In the genomic region with DNA sequence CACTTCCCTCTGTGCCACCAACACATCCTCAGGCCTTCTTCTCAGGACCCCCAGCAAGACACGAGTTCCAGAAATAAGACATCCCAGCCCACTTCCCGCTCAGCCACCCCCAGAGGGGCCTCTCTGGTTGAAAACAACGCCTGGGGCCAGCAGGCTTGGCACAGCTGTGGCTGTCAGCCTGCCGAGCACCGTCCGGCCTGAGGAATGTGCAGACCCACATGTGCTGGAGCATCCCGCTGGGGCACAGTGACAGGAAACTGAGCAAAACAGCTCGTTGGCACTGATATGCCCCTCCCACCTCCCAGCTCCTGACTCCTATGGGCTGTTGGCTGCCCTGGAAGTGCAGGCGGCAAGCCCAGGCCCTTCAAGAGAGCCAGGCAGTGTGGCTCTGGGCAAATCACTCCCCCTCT, we compare ENCODE assay signal across 8 cellular contexts. TPM values are rescaled to one million over a fixed set of nuclear protein-coding genes. Genes with fewer than 3 reads are reported as not detected.
A peak's percentile ranks its signal among the peaks of the same experiment; 100 is the strongest.
DNase-seq lines count a peak whose midpoint lies in the region; ATAC-seq and TF ChIP-seq lines count a peak whose summit lies in the region.

No MANE protein-coding gene starts in this region.

- TF ChIP-seq POLR2A in IMR-90 (IDR thresholded peaks at IDR 0.05; ENCODE audit: low read depth, low read length) (no peak), adrenal gland (IDR thresholded peaks at IDR 0.05) (peak in 1 of 2 donors; percentile 32)

- no peak overlapping the region for H3K27ac ChIP-seq in CD4-positive, alpha-beta T cell (ENCODE audit: low read depth, low read length)
- H3K27ac ChIP-seq in IMR-90 (ENCODE audit: insufficient read depth, low read length) (no peak overlapping the region), adrenal gland (peak overlapping the region in 4 of 5 donors; percentile 79 to 89 (median 84)), smooth muscle cell (ENCODE audit: low read depth) (no peak overlapping the region), PC-9 (no peak overlapping the region)

- peaks cover 78% of the 10 kb centered on the region for H3K4me1 Mint-ChIP-seq in CD4-positive, alpha-beta T cell (ENCODE audit: low read depth)

- H3K4me1 ChIP-seq in IMR-90 (ENCODE audit: control insufficient read depth, insufficient read depth, low read length) (peaks cover 30% of the 10 kb centered on the region), adrenal gland (replicated peaks in 1 of 2) (peaks cover 26 to 77% of the 10 kb centered on the region in 2 donors), smooth muscle cell (ENCODE audit: low read depth) (peaks cover 22% of the 10 kb centered on the region), PC-9 (replicated peaks; ENCODE audit: insufficient read depth) (peaks cover 11% of the 10 kb centered on the region)

- no peaks in the 10 kb centered on the region for H3K9me3 ChIP-seq in CD4-positive, alpha-beta T cell (ENCODE audit: control insufficient read depth, low read length)
- H3K9me3 ChIP-seq in IMR-90 (ENCODE audit: control insufficient read depth, insufficient read depth, low read length) (no peaks in the 10 kb centered on the region), adrenal gland (replicated peaks in 1 of 3) (no peaks in the 10 kb centered on the region), smooth muscle cell (replicated peaks; ENCODE audit: low read depth) (no peaks in the 10 kb centered on the region), PC-9 (ENCODE audit: insufficient read depth, low read depth) (no peaks in the 10 kb centered on the region)

- no peak overlapping the region for H4K5ac ChIP-seq in IMR-90 (ENCODE audit: low read depth, low read length)

- no peaks in the 10 kb centered on the region for H3K9me2 ChIP-seq in PC-9 (ENCODE audit: insufficient read depth)

- no peak overlapping the region for H2BK5ac ChIP-seq in IMR-90 (ENCODE audit: low read depth, low read length, poor library complexity, severe bottlenecking)

- peaks cover 18% of the 10 kb centered on the region for H3F3A ChIP-seq in smooth muscle cell (ENCODE audit: low read depth)
- H3F3A ChIP-seq in PC-9 (ENCODE audit: insufficient read depth, low read depth) = peaks cover 11% of the 10 kb centered on the region; the same call in 1 of the 2 replicates

- 17% methylated on average over 1 of the region's 9 CpGs; no CpG with 5 or more reads in 1 of the 2 experiments for WGBS in IMR-90 (ENCODE audit: extremely low coverage in 2 of 2, insufficient read length in 1 of 2), 2 experiments
- WGBS in adrenal gland, 4 donors = 24 to 41% (median 33%) methylated on average over 3 to 9 of the region's 9 CpGs
- WGBS in smooth muscle cell (ENCODE audit: low lambda C conversion rate) = 29% methylated on average over 9 of the region's 9 CpGs

- H3K9me3 Mint-ChIP-seq in CD4-positive, alpha-beta T cell = no peaks in the 10 kb centered on the region

- H3K18ac ChIP-seq in IMR-90 (ENCODE audit: low read depth, low read length) = no peak overlapping the region

- intact Hi-C loops in CD4-positive, alpha-beta T cell (cut with DNase I, micrococcal nuclease) = loop anchor here (5.0 kb wide), 3 partner anchors 33 to 522 kb away; a partner anchor contains a TSS
- intact Hi-C loops in IMR-90 (cut with micrococcal nuclease) = no loop called here
- intact Hi-C loops in adrenal gland (cut with DNase I) = no loop called here
- intact Hi-C loops in PC-9 (cut with micrococcal nuclease; ENCODE audit: unreplicated experiment) = no loop called here

- POLR2A ChIA-PET in CD4-positive, alpha-beta T cell (lab: Charles Lee) = interaction anchor here (0.8 to 3.3 kb wide), 8 partner anchors 9 to 73 kb away, joined by 3 to 65 read pairs (median 10); a partner anchor contains a TSS
- POLR2A ChIA-PET in IMR-90 (lab: Charles Lee; ENCODE audit: unreplicated experiment) (no interaction called here), PC-9 (lab: Charles Lee; ENCODE audit: unreplicated experiment) (no interaction called here)

- H3K36me3 Mint-ChIP-seq in CD4-positive, alpha-beta T cell (ENCODE audit: low read depth) = peaks cover 10% of the 10 kb centered on the region

- H3K23ac ChIP-seq in IMR-90 (ENCODE audit: low read depth, low read length) = peak overlapping the region; percentile 71

- no peak for TF ChIP-seq CTCF in CD4-positive, alpha-beta T cell (IDR thresholded peaks at IDR 0.05)
- TF ChIP-seq CTCF in IMR-90 (conservative IDR thresholded peaks at IDR 0.05; ENCODE audit: low read depth, low read length) (no peak), adrenal gland (IDR thresholded peaks at IDR 0.05) (no peak), smooth muscle cell (IDR thresholded peaks at IDR 0.05; ENCODE audit: borderline replicate concordance, insufficient read depth, poor library complexity, severe bottlenecking) (no peak), PC-9 (conservative IDR thresholded peaks at IDR 0.05) (no peak)

- peak overlapping the region; percentile 60 for H3K4ac ChIP-seq in IMR-90 (ENCODE audit: low read depth, low read length)

- H3K9me1 ChIP-seq in IMR-90 (ENCODE audit: insufficient read depth, low read length) = peaks cover 22% of the 10 kb centered on the region

- H2BK120ac ChIP-seq in IMR-90 (ENCODE audit: low read depth, low read length) = peak overlapping the region; percentile 29

- dilution Hi-C loops in IMR-90 (cut with HindIII; ENCODE audit: low sequenced_read_pairs, unreplicated experiment) = no loop called here

- peak overlapping the region; percentile 47 for H2AK9ac ChIP-seq in IMR-90 (replicated peaks; ENCODE audit: low read depth, low read length, poor library complexity)

- H2BK20ac ChIP-seq in IMR-90 (ENCODE audit: low read depth, low read length) = no peak overlapping the region

- BruUV-seq in IMR-90 (replicated peaks; lab: Mats Ljungman, UMichigan) (no TSS peak), PC-9 (replicated peaks; lab: Mats Ljungman, UMichigan) (no TSS peak)

- H3K14ac ChIP-seq in IMR-90 (replicated peaks; ENCODE audit: low read depth, low read length) = peak overlapping the region; percentile 89; the same call in 1 of the 2 replicates

- TF ChIP-seq RAD21 in IMR-90 (IDR thresholded peaks at IDR 0.05; ENCODE audit: low read length) = no peak

- H4K91ac ChIP-seq in IMR-90 (ENCODE audit: insufficient read depth, low read depth, low read length) = no peak overlapping the region

- H4K8ac ChIP-seq in IMR-90 (ENCODE audit: low read depth in 2 of 2, low read length in 2 of 2) = peak overlapping the region in 1 of 2 experiments; percentile 52; a peak in 1 of 4 replicates

- CTCF ChIA-PET in CD4-positive, alpha-beta T cell (lab: Charles Lee) = interaction anchor here (1.0 to 3.2 kb wide), 8 partner anchors 11 to 73 kb away, joined by 3 to 20 read pairs (median 5); no protein-coding TSS in a partner anchor
- CTCF ChIA-PET in IMR-90 (lab: Yijun Ruan, JAX) = interaction anchor here (0.9 to 2.3 kb wide), 2 partner anchors 12 to 73 kb away, joined by 3 to 7 read pairs; no protein-coding TSS in a partner anchor
- CTCF ChIA-PET in PC-9 (lab: Charles Lee) = no interaction called here

- H3K27ac Mint-ChIP-seq in CD4-positive, alpha-beta T cell = peak overlapping the region; percentile 84

- no peak for ATAC-seq in CD4-positive, alpha-beta T cell (ENCODE audit: poor library complexity)
- ATAC-seq in IMR-90 (ENCODE audit: low read depth) = peak; percentile 2
- ATAC-seq in HG03159 (IDR thresholded peaks at IDR 0.05; ENCODE audit: unreplicated experiment) = no peak
- no peak for ATAC-seq in GM21447 (IDR thresholded peaks at IDR 0.05; ENCODE audit: unreplicated experiment)

- H2AFZ ChIP-seq in IMR-90 (replicated peaks; ENCODE audit: low read length, poor library complexity) (peak overlapping the region; percentile 68), smooth muscle cell (ENCODE audit: low read depth) (no peak overlapping the region), PC-9 (no peak overlapping the region)

- H3K56ac ChIP-seq in IMR-90 (ENCODE audit: extremely low read depth, insufficient read depth, low read length) = no peak overlapping the region

- in situ Hi-C loops in IMR-90 (cut with MboI; ENCODE audit: low sequenced_read_pairs) = loop anchor here (25.0 kb wide), 1 partner anchor 378 kb away; no protein-coding TSS in a partner anchor

- no peaks in the 10 kb centered on the region for H3K27me3 ChIP-seq in CD4-positive, alpha-beta T cell (ENCODE audit: control insufficient read depth, insufficient read depth, low read length)
- no peaks in the 10 kb centered on the region for H3K27me3 ChIP-seq in IMR-90 (ENCODE audit: control insufficient read depth, insufficient read depth, low read length)
- H3K27me3 ChIP-seq in adrenal gland = no peaks in the 10 kb centered on the region
- no peaks in the 10 kb centered on the region for H3K27me3 ChIP-seq in smooth muscle cell (ENCODE audit: low read depth)
- H3K27me3 ChIP-seq in PC-9 (ENCODE audit: insufficient read depth, low read depth) = no peaks in the 10 kb centered on the region

- DNase-seq in CD4-positive, alpha-beta T cell = no peak
- no peak for DNase-seq in IMR-90
- DNase-seq in adrenal gland = peak in 6 of 7 donors; percentile 54 to 83 (median 66)
- peak in 38 of 51 donors; percentile 22 to 82 (median 52) for DNase-seq in hypothalamus (lab: John Stamatoyannopoulos, UW)
- DNase-seq in smooth muscle cell (lab: John Stamatoyannopoulos, UW; ENCODE audit: unreplicated experiment) = no peak
- DNase-seq in PC-9 = no peak

- peak overlapping the region; percentile 75 for H3K4me2 ChIP-seq in IMR-90 (ENCODE audit: low read depth, low read length)
- peak overlapping the region; percentile 89 for H3K4me2 ChIP-seq in smooth muscle cell
- no peak overlapping the region; the same call in 1 of the 2 replicates for H3K4me2 ChIP-seq in PC-9

- no peaks in the 10 kb centered on the region; the same call in 1 of the 2 replicates for H4K20me1 ChIP-seq in IMR-90 (ENCODE audit: insufficient read depth, low read length)
- H4K20me1 ChIP-seq in smooth muscle cell (ENCODE audit: low read depth) = no peaks in the 10 kb centered on the region
- no peaks in the 10 kb centered on the region for H4K20me1 ChIP-seq in PC-9 (ENCODE audit: insufficient read depth)

- peak overlapping the region; percentile 75 for H2AK5ac ChIP-seq in IMR-90 (ENCODE audit: low read depth, low read length)

- no peak overlapping the region; the same call in 2 of the 3 replicates for H2BK15ac ChIP-seq in IMR-90 (ENCODE audit: low read depth, low read length)

- peaks cover 6 to 45% of the 10 kb centered on the region in 2 experiments; a peak in 3 of 4 replicates for H3K79me1 ChIP-seq in IMR-90 (ENCODE audit: low read depth in 1 of 2, low read length in 2 of 2)

- H3K4me3 ChIP-seq in IMR-90 (ENCODE audit: insufficient read depth, low read depth, low read length) (0 out of 2 replicates have a peak overlapping the region, but pooled peaks have one; percentile 3), adrenal gland (peak overlapping the region in 1 of 4 donors; percentile 85), smooth muscle cell (peak overlapping the region; percentile 2), PC-9 (no peak overlapping the region)

- H3K36me3 ChIP-seq in IMR-90 (ENCODE audit: control insufficient read depth, insufficient read depth, low read length) (no peaks in the 10 kb centered on the region), adrenal gland (replicated peaks in 1 of 2) (no peaks in the 10 kb centered on the region), smooth muscle cell (ENCODE audit: low read depth) (no peaks in the 10 kb centered on the region), PC-9 (ENCODE audit: low read depth) (no peaks in the 10 kb centered on the region)

- H3K79me2 ChIP-seq in smooth muscle cell (ENCODE audit: low read depth) (no peaks in the 10 kb centered on the region), PC-9 (ENCODE audit: low read depth) (no peaks in the 10 kb centered on the region)

- H3K27me3 Mint-ChIP-seq in CD4-positive, alpha-beta T cell = no peaks in the 10 kb centered on the region

- H3K9ac ChIP-seq in IMR-90 (ENCODE audit: low read depth, low read length) (0 out of 2 replicates have a peak overlapping the region, but pooled peaks have one; percentile 26), smooth muscle cell (ENCODE audit: low read depth) (no peak overlapping the region)

- peak overlapping the region; percentile 87 for H3K4me3 Mint-ChIP-seq in CD4-positive, alpha-beta T cell

RNA-seq across cellular contexts. Expression of a gene that starts 1.4 kb away (rescaled TPM):
- total RNA-seq in CD4-positive, alpha-beta T cell = 10 to 100 TPM; 29.4 to 31.4 TPM
- total RNA-seq in IMR-90 (2012; rRNA removed) = 5.0 TPM in 2 replicates
- 2.9 and 3.1 TPM in 2 replicates for polyA plus RNA-seq in IMR-90 (2012; rRNA removed)
- 1.9 and 2.6 TPM in 2 replicates for polyA plus RNA-seq in IMR-90 (2012; cell fraction: cytosol; rRNA removed)
- 6.1 and 7.9 TPM in 2 replicates for polyA plus RNA-seq in IMR-90 (2012; cell fraction: nucleus; rRNA removed; ENCODE audit: low replicate concordance)
- 10 to 100 TPM; 10.5 to 24.8 (median 14.4) TPM for total RNA-seq in adrenal gland
- polyA plus RNA-seq in adrenal gland = 1 to 10 TPM; 2.5 to 6.2 (median 4.4) TPM
- total RNA-seq in smooth muscle cell = 4.0 and 4.2 TPM in 2 replicates
- polyA plus RNA-seq in smooth muscle cell = 2.7 and 4.1 TPM in 2 replicates
- 1.5 and 1.9 TPM in 2 replicates for total RNA-seq in PC-9 (2021)

RNA-seq across cellular contexts. Expression of a gene that starts 19.8 kb away (rescaled TPM):
- total RNA-seq in CD4-positive, alpha-beta T cell = 10 to 100 TPM; 11.3 to 11.9 TPM
- total RNA-seq in IMR-90 (2012; rRNA removed) = 32.4 and 59.2 TPM in 2 replicates
- 31.7 and 40.4 TPM in 2 replicates for polyA plus RNA-seq in IMR-90 (2012; rRNA removed)
- 13.3 and 15.9 TPM in 2 replicates for polyA plus RNA-seq in IMR-90 (2012; cell fraction: cytosol; rRNA removed)
- 5.0 and 14.4 TPM in 2 replicates for polyA plus RNA-seq in IMR-90 (2012; cell fraction: nucleus; rRNA removed; ENCODE audit: low replicate concordance)
- 100 to 1,000 TPM in 1 of 8 donors, 10 to 100 TPM in 7; 45.3 to 128 (median 71.6) TPM for total RNA-seq in adrenal gland
- polyA plus RNA-seq in adrenal gland = 100 to 1,000 TPM in 1 of 3 donors, 10 to 100 TPM in 2; 32.7 to 134 (median 57.6) TPM
- 42.4 and 53.5 TPM in 2 replicates for total RNA-seq in smooth muscle cell
- 79.8 and 84.3 TPM in 2 replicates for polyA plus RNA-seq in smooth muscle cell
- total RNA-seq in PC-9 (2021) = 19.6 and 23.2 TPM in 2 replicates

Comparison
In these comparisons a context has a peak if more than half of its experiments do, and no peak if none do; other contexts are left out.
1. DNase-seq: peak in adrenal gland (6 of 7) and hypothalamus (38 of 51); none in CD4-positive, alpha-beta T cell (0 of 10), IMR-90 (single experiment), smooth muscle cell (single experiment) and PC-9 (0 of 2).
2. H3K27ac ChIP-seq: peak in adrenal gland (4 of 5); none in CD4-positive, alpha-beta T cell (single experiment), IMR-90 (single experiment), smooth muscle cell (single experiment) and PC-9 (single experiment).
3. intact Hi-C loops: an anchor here in CD4-positive, alpha-beta T cell (5.0 kb wide); none called in IMR-90, adrenal gland and PC-9.